In the genomic region with DNA sequence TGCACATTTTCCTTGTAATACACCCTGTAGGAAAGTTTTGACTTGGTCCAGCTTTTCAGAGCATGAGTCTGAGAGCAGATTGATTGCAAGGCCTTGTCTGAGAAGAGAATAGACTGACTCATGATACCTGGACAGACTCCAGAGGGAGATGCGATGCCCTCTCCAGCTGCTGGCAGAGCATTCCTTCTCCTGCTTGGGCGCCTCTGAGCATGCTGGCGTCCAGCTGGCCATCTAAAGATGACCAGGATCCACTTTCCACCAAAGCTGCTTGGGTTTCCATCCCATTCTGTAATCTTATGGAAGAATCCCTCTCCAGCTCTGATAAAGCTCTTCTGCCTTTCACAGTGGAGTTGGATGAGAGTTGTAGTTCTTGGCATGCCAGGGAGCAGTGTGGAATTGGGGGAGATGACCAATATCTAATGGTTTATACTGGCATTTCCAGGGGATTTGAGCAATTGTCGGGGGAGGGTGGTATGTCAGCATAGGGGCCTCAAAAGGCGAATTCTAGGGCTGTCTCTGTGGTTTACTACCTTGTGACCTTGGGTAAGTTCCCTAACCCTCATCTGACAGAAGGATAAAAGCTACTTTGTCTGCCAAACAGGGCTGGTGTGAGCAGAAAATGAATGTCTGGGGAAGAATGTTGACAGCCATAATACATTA, we compare ENCODE assay signal across 8 cellular contexts. TPM values are rescaled to one million over a fixed set of nuclear protein-coding genes. Genes with fewer than 3 reads are reported as not detected.
DNase-seq lines count a peak whose midpoint lies in the region; ATAC-seq and TF ChIP-seq lines count a peak whose summit lies in the region.

No MANE protein-coding gene starts in this region.

- H3K9me3 Mint-ChIP-seq in CD8-positive, alpha-beta T cell, result no peaks in the 10 kb centered on the region

- intact Hi-C loops in CD8-positive, alpha-beta T cell (cut with DNase I, micrococcal nuclease), result no loop called here
- intact Hi-C loops in colonic mucosa (cut with DNase I), result no loop called here

- H3K36me3 ChIP-seq in CD8-positive, alpha-beta T cell (ENCODE audit: insufficient read depth, low read length), result no peaks in the 10 kb centered on the region
- no peaks in the 10 kb centered on the region for H3K36me3 ChIP-seq in colonic mucosa
- H3K36me3 ChIP-seq in muscle layer of duodenum (ENCODE audit: control insufficient read depth in 1 of 2, insufficient read depth in 2 of 2, low read length in 2 of 2), result no peaks in the 10 kb centered on the region

- H3K36me3 Mint-ChIP-seq in CD8-positive, alpha-beta T cell, result peaks cover 25% of the 10 kb centered on the region

- H3K27ac ChIP-seq in CD8-positive, alpha-beta T cell (ENCODE audit: low read depth, low read length), result no peak overlapping the region
- H3K27ac ChIP-seq in colonic mucosa (peak overlapping the region; percentile 66), muscle layer of duodenum (ENCODE audit: low read length) (peak overlapping the region; percentile 60)

- H3K4me1 ChIP-seq in CD8-positive, alpha-beta T cell (ENCODE audit: insufficient read depth, low read length), result peaks cover 62% of the 10 kb centered on the region
- H3K4me1 ChIP-seq in colonic mucosa (peaks cover 4% of the 10 kb centered on the region), muscle layer of duodenum (ENCODE audit: control insufficient read depth in 1 of 2, insufficient read depth in 2 of 2, low read length in 2 of 2) (peaks cover 19 to 58% of the 10 kb centered on the region in 2 donors)

- peaks cover 81% of the 10 kb centered on the region for H3K4me1 Mint-ChIP-seq in CD8-positive, alpha-beta T cell (ENCODE audit: low read depth)

- DNase-seq in CD8-positive, alpha-beta T cell, result no peak
- DNase-seq in NCI-H226, result peak; percentile 91
- DNase-seq in colonic mucosa, result no peak
- no peak for DNase-seq in activated CD8-positive, alpha-beta memory T cell treated with anti-CD3 and anti-CD28 coated beads, Interleukin-2, amount 50 U/mL, for 4 hours

- POLR2A ChIA-PET in CD8-positive, alpha-beta T cell (lab: Charles Lee), result interaction anchor here (1.4 kb wide), 1 partner anchor 54 kb away, joined by 3 read pairs; a partner anchor contains a TSS

- peak; percentile 57 for ATAC-seq in CD8-positive, alpha-beta T cell
- ATAC-seq in HG02870 (IDR thresholded peaks at IDR 0.05; ENCODE audit: unreplicated experiment) (no peak), HG02840 (IDR thresholded peaks at IDR 0.05; ENCODE audit: low FRiP score, unreplicated experiment) (no peak), GM21360 (IDR thresholded peaks at IDR 0.05; ENCODE audit: unreplicated experiment) (no peak)

- no peak for TF ChIP-seq CTCF in CD8-positive, alpha-beta T cell (IDR thresholded peaks at IDR 0.05)
- no peak for TF ChIP-seq CTCF in colonic mucosa (IDR thresholded peaks at IDR 0.05)

- peak overlapping the region; percentile 77 for H3K4me3 Mint-ChIP-seq in CD8-positive, alpha-beta T cell

- no peak overlapping the region for H3K4me3 ChIP-seq in CD8-positive, alpha-beta T cell (ENCODE audit: low read depth, low read length)
- H3K4me3 ChIP-seq in colonic mucosa (peak overlapping the region; percentile 2), muscle layer of duodenum (ENCODE audit: low read depth in 1 of 2, low read length in 2 of 2) (peak overlapping the region; percentile 49 to 53)

- H3K27me3 ChIP-seq in CD8-positive, alpha-beta T cell (ENCODE audit: insufficient read depth, low read length), result no peaks in the 10 kb centered on the region
- no peaks in the 10 kb centered on the region for H3K27me3 ChIP-seq in colonic mucosa
- no peaks in the 10 kb centered on the region for H3K27me3 ChIP-seq in muscle layer of duodenum (ENCODE audit: low read depth, low read length)

- peak overlapping the region in 1 of 2 donors; percentile 37 for H3K9ac ChIP-seq in colonic mucosa (ENCODE audit: low read depth in 2 of 2, low read length in 2 of 2)

- no peaks in the 10 kb centered on the region for H3K9me3 ChIP-seq in CD8-positive, alpha-beta T cell (ENCODE audit: low read length)
- no peaks in the 10 kb centered on the region for H3K9me3 ChIP-seq in colonic mucosa
- H3K9me3 ChIP-seq in muscle layer of duodenum (ENCODE audit: control insufficient read depth in 1 of 2, low read length in 2 of 2), result no peaks in the 10 kb centered on the region

- peak overlapping the region; percentile 81 for H3K27ac Mint-ChIP-seq in CD8-positive, alpha-beta T cell

- no peaks in the 10 kb centered on the region for H3K27me3 Mint-ChIP-seq in CD8-positive, alpha-beta T cell (ENCODE audit: low read depth)

- CTCF ChIA-PET in CD8-positive, alpha-beta T cell (lab: Charles Lee), result interaction anchor here (1.1 to 1.5 kb wide), 2 partner anchors 23 to 304 kb away, joined by 3 to 4 read pairs; no protein-coding TSS in a partner anchor

RNA-seq across cellular contexts. Expression of a gene that starts 19.5 kb away (rescaled TPM):
- total RNA-seq in CD8-positive, alpha-beta T cell, result 100 to 1,000 TPM; 133 to 136 TPM
- total RNA-seq in colonic mucosa, result 100 to 1,000 TPM; 119 to 140 TPM

RNA-seq across cellular contexts. Expression of a gene that starts 34.3 kb away (rescaled TPM):
- 10 to 100 TPM; 18.0 to 18.2 TPM for total RNA-seq in CD8-positive, alpha-beta T cell
- total RNA-seq in colonic mucosa, result 10 to 100 TPM; 15.0 to 17.8 TPM

RNA-seq across cellular contexts. Expression of a gene that starts 50.6 kb away (rescaled TPM):
- not detected for total RNA-seq in CD8-positive, alpha-beta T cell
- not detected for total RNA-seq in colonic mucosa

RNA-seq across cellular contexts. Expression of a gene that starts 53.9 kb away (rescaled TPM):
- total RNA-seq in CD8-positive, alpha-beta T cell, result 10 to 100 TPM; 52.1 to 53.7 TPM
- total RNA-seq in colonic mucosa, result 10 to 100 TPM; 46.4 to 57.7 TPM
